1 cellular context compared by ENCODE assay signal in the genomic region with DNA sequence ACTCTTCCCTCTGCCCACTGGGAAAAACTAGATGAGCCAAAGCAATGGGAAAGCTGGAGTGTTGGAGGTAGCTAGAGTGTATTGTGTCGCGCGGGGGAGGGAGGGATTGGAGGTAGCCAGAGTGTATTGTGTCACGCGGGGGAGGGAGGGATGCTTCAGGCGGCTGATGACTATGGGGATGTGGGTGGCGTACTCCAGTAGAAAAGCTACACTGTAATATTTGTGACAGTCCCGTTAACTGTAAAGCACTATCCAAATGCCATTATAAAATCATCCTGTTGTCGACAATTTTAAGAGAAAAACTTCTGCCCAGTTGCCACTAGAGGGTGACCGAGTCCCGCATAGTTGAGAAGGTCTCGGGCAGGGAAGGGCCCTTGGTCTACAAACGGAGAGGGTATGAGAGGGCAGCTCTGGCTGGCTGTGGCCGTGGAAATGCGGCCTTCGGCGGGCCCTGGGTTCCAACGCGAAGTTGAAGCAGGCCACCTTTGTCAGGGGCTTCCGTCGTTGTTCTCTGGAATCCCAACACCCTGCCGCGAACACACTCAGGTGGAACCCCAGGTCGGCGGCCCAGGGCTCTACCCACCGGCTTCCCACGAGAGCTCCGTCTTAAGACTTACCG.
TF ChIP-seq lines count a peak whose summit lies in the region.

No MANE protein-coding gene starts in this region.

TF ChIP-seq in GM12878, 131 proteins besides CTCF, POLR2A, EP300 and RAD21 (continued from another document):
- TF ChIP-seq SMC3 (IDR thresholded peaks at IDR 0.05; ENCODE audit: borderline replicate concordance, low read length) = peak; percentile 91
- TF ChIP-seq, protein P1, sequence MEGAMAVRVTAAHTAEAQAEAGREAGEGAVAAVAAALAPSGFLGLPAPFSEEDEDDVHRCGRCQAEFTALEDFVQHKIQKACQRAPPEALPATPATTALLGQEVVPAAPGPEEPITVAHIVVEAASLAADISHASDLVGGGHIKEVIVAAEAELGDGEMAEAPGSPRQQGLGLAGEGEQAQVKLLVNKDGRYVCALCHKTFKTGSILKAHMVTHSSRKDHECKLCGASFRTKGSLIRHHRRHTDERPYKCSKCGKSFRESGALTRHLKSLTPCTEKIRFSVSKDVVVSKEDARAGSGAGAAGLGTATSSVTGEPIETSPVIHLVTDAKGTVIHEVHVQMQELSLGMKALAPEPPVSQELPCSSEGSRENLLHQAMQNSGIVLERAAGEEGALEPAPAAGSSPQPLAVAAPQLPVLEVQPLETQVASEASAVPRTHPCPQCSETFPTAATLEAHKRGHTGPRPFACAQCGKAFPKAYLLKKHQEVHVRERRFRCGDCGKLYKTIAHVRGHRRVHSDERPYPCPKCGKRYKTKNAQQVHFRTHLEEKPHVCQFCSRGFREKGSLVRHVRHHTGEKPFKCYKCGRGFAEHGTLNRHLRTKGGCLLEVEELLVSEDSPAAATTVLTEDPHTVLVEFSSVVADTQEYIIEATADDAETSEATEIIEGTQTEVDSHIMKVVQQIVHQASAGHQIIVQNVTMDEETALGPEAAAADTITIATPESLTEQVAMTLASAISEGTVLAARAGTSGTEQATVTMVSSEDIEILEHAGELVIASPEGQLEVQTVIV (IDR thresholded peaks at IDR 0.05; ENCODE audit: borderline replicate concordance, partially characterized antibody) = no peak
TF ChIP-seq in GM12878: peak in this region for 3.
